32 cellular contexts compared by ENCODE assay signal in genomic region chr2:19439081-19439480, GRCh38.
"Had no signal": no experiment of that assay in that cellular context is flagged by ENCODE, and none has a peak within 500 bp of the region (broad histone marks: within the 10 kb centered on the region; RNA-seq: fewer than 3 reads in every experiment).

No MANE protein-coding gene starts in this region.

- FAIRE-seq: RCC 7860 had no signal

- H2AFZ ChIP-seq: PC-9 had no signal

- H3K4me1 Mint-ChIP-seq: T-cell had no signal

- H3K4me2 ChIP-seq: PC-9 had no signal

- H3K27me3 ChIP-seq: MG63 had no signal

- H3K36me3 ChIP-seq: MG63, SJCRH30 had no signal

- H3K9me3 ChIP-seq: MG63, SJCRH30 had no signal

- H3K4me3 ChIP-seq: MG63, PC-9, SJCRH30, SK-N-MC had no signal

- DNase-seq: MG63, NCI-H1048, NCI-H1092 treated with DMSO at 0.1 percent for 48 hours, NCI-H1105 treated with DMSO at 0.1 percent for 48 hours, NCI-H1417, NCI-H1436, NCI-H146, NCI-H1694, NCI-H187, NCI-H1930, NCI-H2029 treated with DMSO at 0.1 percent for 48 hours, NCI-H2081 treated with DMSO at 0.1 percent for 48 hours, NCI-H2107, NCI-H2171, NCI-H226, NCI-H446 treated with DMSO at 0.1 percent for 48 hours, NCI-H510A, NCI-H524, NCI-H526, NCI-H69, NCI-H748 treated with DMSO at 0.1 percent for 48 hours, PC-9, SHP77, SIG-M5, T-cell had no signal

- H3K27ac ChIP-seq: PC-9, RWPE1, SJCRH30, SK-N-MC had no signal

- H3K4me3 Mint-ChIP-seq: T-cell had no signal

- ATAC-seq: Panc1, Right ventricle myocardium inferior, SK-N-SH treated with all-trans-retinoic acid at 6 μM for 48 hours, T-cell had no signal

- H3K4me1 ChIP-seq: SJCRH30 had no signal

- H3K27ac Mint-ChIP-seq: T-cell had no signal

- H3K36me3 Mint-ChIP-seq: T-cell had no signal
